In the genomic region with DNA sequence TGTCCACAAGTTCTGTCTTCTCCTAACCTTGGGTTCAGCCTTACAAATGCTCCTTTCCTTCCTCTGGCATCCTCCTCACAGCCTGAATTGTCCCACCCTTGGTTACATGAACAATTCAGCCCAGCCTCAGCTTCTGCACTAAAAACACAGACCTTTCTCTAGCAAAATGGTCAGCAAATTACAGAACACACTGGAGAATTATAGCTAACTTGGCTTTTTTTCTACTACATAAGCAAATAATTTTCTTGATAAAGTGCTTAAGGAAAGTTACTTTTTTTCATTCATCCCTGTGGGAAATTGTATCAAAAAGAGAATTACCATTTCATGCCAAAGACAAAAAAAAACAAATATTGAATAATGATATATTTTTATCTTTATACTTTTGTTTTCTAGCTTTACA, we compare ENCODE assay signal across 25 cellular contexts.
DNase-seq lines count a peak whose midpoint lies in the region; ATAC-seq, FAIRE-seq and TF ChIP-seq lines count a peak whose summit lies in the region.
"Had no signal": no experiment of that assay in that cellular context is flagged by ENCODE, and none has a peak within 500 bp of the region (broad histone marks: within the 10 kb centered on the region; RNA-seq: fewer than 3 reads in every experiment).

No MANE protein-coding gene starts in this region.

- no peaks in the 10 kb centered on the region for H3F3A ChIP-seq in neural progenitor cell (ENCODE audit: low read depth)

- no peaks in the 10 kb centered on the region for H3K9me3 ChIP-seq in HepG2 (ENCODE audit: low read length)
- no peaks in the 10 kb centered on the region for H3K9me3 ChIP-seq in right lobe of liver
- no peaks in the 10 kb centered on the region for H3K9me3 ChIP-seq in Peyer's patch
- no peaks in the 10 kb centered on the region for H3K9me3 ChIP-seq in neural progenitor cell (ENCODE audit: low read depth)
- H3K9me3 ChIP-seq in adrenal gland (replicated peaks in 1 of 3), result no peaks in the 10 kb centered on the region
- H3K9me3 ChIP-seq: BLaER1, Caco-2, SJSA1 had no signal

- H3K79me2 ChIP-seq in HepG2 (ENCODE audit: insufficient read depth, low read length) (no peaks in the 10 kb centered on the region), neural progenitor cell (ENCODE audit: low read depth) (no peaks in the 10 kb centered on the region)

- no peak overlapping the region for H3K4me3 Mint-ChIP-seq in neural progenitor cell
- H3K4me3 Mint-ChIP-seq: CD4-positive, alpha-beta memory T cell had no signal

- TF ChIP-seq POLR2A in HepG2 (IDR thresholded peaks at IDR 0.05; ENCODE audit: insufficient read depth in 1 of 2, low read depth in 2 of 2, low read length in 2 of 2) (no peak), right lobe of liver (IDR thresholded peaks at IDR 0.05) (no peak), Peyer's patch (IDR thresholded peaks at IDR 0.05) (no peak), adrenal gland (IDR thresholded peaks at IDR 0.05) (no peak)

- CTCF ChIA-PET in HepG2 (lab: Yijun Ruan, JAX; ENCODE audit: low intra/inter-chr PET ratio, low total read pairs), result no interaction called here

- H3K27ac ChIP-seq in HepG2 (ENCODE audit: extremely low read length, insufficient read depth, low read length), result no peak overlapping the region
- no peak overlapping the region for H3K27ac ChIP-seq in right lobe of liver
- peak overlapping the region; percentile 4 for H3K27ac ChIP-seq in foreskin keratinocyte
- H3K27ac ChIP-seq in Peyer's patch, result no peak overlapping the region
- no peak overlapping the region for H3K27ac ChIP-seq in neural progenitor cell
- no peak overlapping the region for H3K27ac ChIP-seq in adrenal gland
- H3K27ac ChIP-seq: BLaER1, SJSA1 had no signal

- H3K4me1 ChIP-seq in HepG2 (ENCODE audit: insufficient read depth, low read length) (no peaks in the 10 kb centered on the region), right lobe of liver (no peaks in the 10 kb centered on the region), foreskin keratinocyte (peaks cover 16% of the 10 kb centered on the region), Peyer's patch (no peaks in the 10 kb centered on the region), neural progenitor cell (no peaks in the 10 kb centered on the region), adrenal gland (replicated peaks in 1 of 2) (no peaks in the 10 kb centered on the region)
- H3K4me1 ChIP-seq: BLaER1, Caco-2 had no signal

- H3K36me3 ChIP-seq in HepG2 (replicated peaks in 1 of 2; ENCODE audit: control insufficient read depth in 1 of 2, insufficient read depth in 2 of 2, low read length in 2 of 2) (no peaks in the 10 kb centered on the region), right lobe of liver (no peaks in the 10 kb centered on the region), Peyer's patch (no peaks in the 10 kb centered on the region), neural progenitor cell (no peaks in the 10 kb centered on the region), adrenal gland (replicated peaks in 1 of 2) (no peaks in the 10 kb centered on the region)
- H3K36me3 ChIP-seq: BLaER1, SJSA1 had no signal

- ATAC-seq in HepG2 (no peak), right lobe of liver (no peak), foreskin keratinocyte (no peak)
- ATAC-seq: GM12878, HCT116, Right ventricle myocardium inferior had no signal

- no peak for TF ChIP-seq CTCF in HepG2 (CRISPR knock-in tag; IDR thresholded peaks at IDR 0.05)
- TF ChIP-seq CTCF in right lobe of liver (IDR thresholded peaks at IDR 0.05), result no peak
- no peak for TF ChIP-seq CTCF in foreskin keratinocyte (conservative IDR thresholded peaks at IDR 0.05)
- no peak for TF ChIP-seq CTCF in Peyer's patch (IDR thresholded peaks at IDR 0.05)
- no peak for TF ChIP-seq CTCF in neural progenitor cell (IDR thresholded peaks at IDR 0.05)
- no peak for TF ChIP-seq CTCF in adrenal gland (IDR thresholded peaks at IDR 0.05)

- H2AFZ ChIP-seq in HepG2 (ENCODE audit: low read length) (no peak overlapping the region), neural progenitor cell (replicated peaks) (no peak overlapping the region)

- no peaks in the 10 kb centered on the region for H3K4me1 Mint-ChIP-seq in neural progenitor cell
- H3K4me1 Mint-ChIP-seq: CD4-positive, alpha-beta memory T cell had no signal

- H3K27me3 ChIP-seq in HepG2 (ENCODE audit: control insufficient read depth in 1 of 2, insufficient read depth in 2 of 2, low read length in 2 of 2) (no peaks in the 10 kb centered on the region), right lobe of liver (no peaks in the 10 kb centered on the region), foreskin keratinocyte (no peaks in the 10 kb centered on the region), Peyer's patch (no peaks in the 10 kb centered on the region), neural progenitor cell (no peaks in the 10 kb centered on the region), adrenal gland (no peaks in the 10 kb centered on the region)
- H3K27me3 ChIP-seq: BLaER1, SJSA1 had no signal

- H3K4me3 ChIP-seq in HepG2 (replicated peaks in 1 of 3; ENCODE audit: insufficient read depth in 1 of 3, low read depth in 2 of 3, low read length in 3 of 3), result no peak overlapping the region
- no peak overlapping the region for H3K4me3 ChIP-seq in right lobe of liver
- H3K4me3 ChIP-seq in Peyer's patch, result no peak overlapping the region
- H3K4me3 ChIP-seq in neural progenitor cell, result no peak overlapping the region
- no peak overlapping the region for H3K4me3 ChIP-seq in adrenal gland
- H3K4me3 ChIP-seq: BLaER1, GM12878, SJSA1 had no signal

- POLR2A ChIA-PET in HepG2 (lab: Yijun Ruan, JAX), result no interaction called here

- no peak overlapping the region for H3K9ac ChIP-seq in HepG2 (ENCODE audit: insufficient read depth, low read depth, low read length)
- no peak overlapping the region for H3K9ac ChIP-seq in neural progenitor cell
- H3K9ac ChIP-seq: BLaER1 had no signal

- in situ Hi-C loops in HepG2 (cut with HindIII; ENCODE audit: extremely low pct_ligation_motif_present, low pct_unique_long_range_greater_than_20kb), result no loop called here

- H3K4me2 ChIP-seq in HepG2 (ENCODE audit: low read depth, low read length) (no peak overlapping the region), neural progenitor cell (no peak overlapping the region)
- H3K4me2 ChIP-seq: BLaER1 had no signal

- DNase-seq in HepG2 (ENCODE audit: low spot score) (no peak), right lobe of liver (no peak), foreskin keratinocyte (no peak), Peyer's patch (no peak), neural progenitor cell (ENCODE audit: low spot score) (no peak), adrenal gland (no peak)
- no peak for DNase-seq in stimulated activated naive CD4-positive, alpha-beta T cell (lab: John Stamatoyannopoulos, UW)
- DNase-seq: ACHN; Caco-2; CD4-positive, alpha-beta memory T cell; DND-41; MV-4-11; NCI-H1105 treated with DMSO at 0.1 percent for 48 hours; NCI-H1694; NCI-H2081 treated with DMSO at 0.1 percent for 48 hours; NCI-H446 treated with DMSO at 0.1 percent for 48 hours; NCI-H526 treated with DMSO at 0.1 percent for 48 hours; OCI-M1 had no signal

- TF ChIP-seq EP300 in HepG2 (IDR thresholded peaks at IDR 0.05; ENCODE audit: low read depth in 2 of 2, low read length in 2 of 2), result no peak
- TF ChIP-seq EP300 in HepG2 (CRISPR knock-in tag; IDR thresholded peaks at IDR 0.05; ENCODE audit: borderline replicate concordance), result no peak

- H3K27me3 Mint-ChIP-seq in neural progenitor cell (ENCODE audit: insufficient read depth, low read depth), result no peaks in the 10 kb centered on the region

- no peak overlapping the region for H3K27ac Mint-ChIP-seq in neural progenitor cell
- H3K27ac Mint-ChIP-seq: CD4-positive, alpha-beta memory T cell had no signal

- no peaks in the 10 kb centered on the region for H3K9me3 Mint-ChIP-seq in neural progenitor cell

- intact Hi-C loops in HepG2 (cut with micrococcal nuclease; ENCODE audit: unreplicated experiment), result no loop called here
- intact Hi-C loops in right lobe of liver (cut with DNase I), result no loop called here
- intact Hi-C loops in adrenal gland (cut with DNase I), result no loop called here

- no peak for TF ChIP-seq RAD21 in HepG2 (CRISPR knock-in tag; IDR thresholded peaks at IDR 0.05)

- H4K20me1 ChIP-seq in HepG2 (ENCODE audit: insufficient read depth, low read length) (no peaks in the 10 kb centered on the region), neural progenitor cell (ENCODE audit: low read depth) (no peaks in the 10 kb centered on the region)
- H4K20me1 ChIP-seq: BLaER1 had no signal

- BruUV-seq in HepG2 (replicated peaks; lab: Mats Ljungman, UMichigan), result no TSS peak

- peaks cover 1% of the 10 kb centered on the region for H3K36me3 Mint-ChIP-seq in neural progenitor cell
- H3K36me3 Mint-ChIP-seq: CD4-positive, alpha-beta memory T cell had no signal

- no peak for FAIRE-seq in HepG2 (lab: Jason Lieb, UNC)
- peak; percentile 87 for FAIRE-seq in TTC549 (lab: Jason Lieb, UNC)
- FAIRE-seq: GM12878, H1 had no signal

TF ChIP-seq in HepG2, 621 proteins besides CTCF, POLR2A, EP300 and RAD21:
- TF ChIP-seq ZNF17 (CRISPR knock-in tag; IDR thresholded peaks at IDR 0.05) (no peak), MAFK (conservative IDR thresholded peaks at IDR 0.05 in 1 of 2, IDR thresholded peaks at IDR 0.05 in 1 of 2; ENCODE audit: low read length in 2 of 2) (peak; percentile 35 to 75; a peak in 3 of 4 replicates), ZNF746 (CRISPR knock-in tag; IDR thresholded peaks at IDR 0.05) (no peak), ZNF768 (CRISPR knock-in tag; IDR thresholded peaks at IDR 0.05) (no peak), ZNF780A (CRISPR knock-in tag; IDR thresholded peaks at IDR 0.05) (no peak), ZNF446 (CRISPR knock-in tag; IDR thresholded peaks at IDR 0.05) (no peak), MAFF (IDR thresholded peaks at IDR 0.05; ENCODE audit: low read depth, low read length) (peak; percentile 69), NFE2L2 (IDR thresholded peaks at IDR 0.05; ENCODE audit: low read length) (no peak), SNAI1 (CRISPR knock-in tag; IDR thresholded peaks at IDR 0.05; ENCODE audit: borderline replicate concordance) (no peak), ZBTB3 (CRISPR knock-in tag; IDR thresholded peaks at IDR 0.05; ENCODE audit: borderline replicate concordance, low read depth) (no peak), SUZ12 (IDR thresholded peaks at IDR 0.05; ENCODE audit: low read depth, low read length) (no peak)
- TF ChIP-seq, protein P1, sequence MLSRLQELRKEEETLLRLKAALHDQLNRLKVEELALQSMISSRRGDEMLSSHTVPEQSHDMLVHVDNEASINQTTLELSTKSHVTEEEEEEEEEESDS (CRISPR knock-in tag; IDR thresholded peaks at IDR 0.05; ENCODE audit: borderline replicate concordance), result no peak
